Comparison of ENCODE assay signal across 20 cellular contexts in the genomic region with DNA sequence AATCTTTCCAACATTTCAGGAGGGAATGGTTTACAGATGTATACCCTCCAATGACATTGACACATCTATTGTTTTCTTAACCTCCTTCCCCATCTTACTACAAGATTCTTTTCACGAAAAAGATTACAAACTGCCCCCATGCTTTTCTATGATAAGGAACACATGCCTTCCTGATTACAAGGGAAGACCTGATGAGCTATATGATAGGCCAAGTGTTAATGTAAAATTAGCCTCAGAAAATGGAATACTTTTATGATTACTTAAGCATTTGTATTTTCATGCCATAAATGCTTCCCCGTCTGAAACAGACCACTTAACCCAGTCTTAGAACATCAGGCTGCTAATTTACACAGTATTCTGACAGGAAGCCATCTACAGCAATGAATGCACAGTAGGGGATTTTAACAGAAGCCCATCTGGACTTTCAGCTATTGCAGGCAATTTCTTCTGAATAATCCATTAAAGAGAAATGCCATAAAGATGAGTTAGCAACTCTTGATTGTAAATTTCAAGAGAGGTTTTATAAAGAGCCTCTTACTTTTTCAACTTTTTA.
"Had no signal": no experiment of that assay in that cellular context is flagged by ENCODE, and none has a peak within 500 bp of the region (broad histone marks: within the 10 kb centered on the region; RNA-seq: fewer than 3 reads in every experiment).

No MANE protein-coding gene starts in this region.

- H3K36me3 Mint-ChIP-seq: activated naive CD4-positive, alpha-beta T cell treated with anti-CD3 and anti-CD28 coated beads, Interleukin-2, amount 50 U/mL, for 72 hours; mesothelial cell of epicardium; natural killer cell treated with Interleukin-12 subunit alpha and Interleukin-12 subunit beta and Interleukin-15 and Interleukin-18, amount 100 ng/mL, for 72 hours had no signal

- H3K4me3 ChIP-seq: adrenal gland, lower lobe of right lung, thyroid gland had no signal

- DNase-seq: activated CD4-positive, alpha-beta T cell treated with anti-CD3 and anti-CD28 coated beads, Interleukin-2, amount 50 U/mL, for 4 hours; activated gamma-delta T cell treated with Interleukin-2 at 50 U/mL for 16 hours; activated T-cell treated with anti-CD3 and anti-CD28 coated beads for 4 hours; adrenal gland; foreskin melanocyte; hypothalamus; islet precursor cell; left colon; lower lobe of right lung; nucleus accumbens; stimulated activated CD8-positive, alpha-beta memory T cell treated with anti-CD3 and anti-CD28 coated beads, Interleukin-4, amount 100 ng/mL, for 48 hours; stimulated activated naive CD4-positive, alpha-beta T cell treated with Interleukin-2 at 50 U/mL for 16 hours; thyroid gland; WERI-Rb-1 had no signal

- H3K27me3 Mint-ChIP-seq: natural killer cell treated with Interleukin-12 subunit alpha and Interleukin-12 subunit beta and Interleukin-15 and Interleukin-18, amount 100 ng/mL, for 72 hours had no signal

- H3K9me3 Mint-ChIP-seq: mesothelial cell of epicardium had no signal

- H3K36me3 ChIP-seq: adrenal gland, lower lobe of right lung, thyroid gland, WERI-Rb-1 had no signal

- H3K27ac Mint-ChIP-seq: activated naive CD4-positive, alpha-beta T cell treated with anti-CD3 and anti-CD28 coated beads, Interleukin-2, amount 50 U/mL, for 72 hours; activated T-helper 1 cell treated with anti-CD3 and anti-CD28 coated beads, Interleukin-12 subunit alpha, Interleukin-12 subunit beta, Interleukin-2, Interleukin-4 antibody, amounts not matched to agents 30 ng/mL and 10 ng/mL and 1 ng/mL, durations not matched to agents 14 hours and 24 hours and 36 hours; mesothelial cell of epicardium; natural killer cell treated with Interleukin-12 subunit alpha and Interleukin-12 subunit beta and Interleukin-15 and Interleukin-18, amount 100 ng/mL, for 72 hours; T-helper 1 cell treated with Interleukin-12 subunit alpha and Interleukin-12 subunit beta and Interleukin-4 antibody, amounts not matched to agents 30 μg/mL and 1 μg/mL, for 36 hours had no signal

- H3K27ac ChIP-seq: adrenal gland, epithelial cell of prostate, lower lobe of right lung, thyroid gland, WERI-Rb-1 had no signal

- H3K27me3 ChIP-seq: adrenal gland, thyroid gland had no signal

- H3K4me3 Mint-ChIP-seq: activated T-helper 1 cell treated with anti-CD3 and anti-CD28 coated beads, Interleukin-12 subunit alpha, Interleukin-12 subunit beta, Interleukin-2, Interleukin-4 antibody, amounts not matched to agents 30 ng/mL and 10 ng/mL and 1 ng/mL, durations not matched to agents 14 hours and 24 hours and 36 hours; mesothelial cell of epicardium; natural killer cell treated with Interleukin-12 subunit alpha and Interleukin-12 subunit beta and Interleukin-15 and Interleukin-18, amount 100 ng/mL, for 72 hours; T-helper 1 cell treated with Interleukin-12 subunit alpha and Interleukin-12 subunit beta and Interleukin-4 antibody, amounts not matched to agents 30 μg/mL and 1 μg/mL, for 36 hours had no signal
